Comparison of ENCODE assay signal across 8 cellular contexts in genomic region chr22:41976961-41977566, GRCh38. TPM values are rescaled to one million over a fixed set of nuclear protein-coding genes. Genes with fewer than 3 reads are reported as not detected.
DNase-seq lines count a peak whose midpoint lies in the region; TF ChIP-seq lines count a peak whose summit lies in the region.

No MANE protein-coding gene starts in this region.

- no peaks in the 10 kb centered on the region for H3K36me3 ChIP-seq in vagina

- H3K9me3 ChIP-seq in vagina: no peaks in the 10 kb centered on the region

- intact Hi-C loops in vagina (cut with DNase I): no loop called here

- H3K4me1 Mint-ChIP-seq in activated CD4-positive, alpha-beta memory T cell treated with anti-CD3 and anti-CD28 coated beads, Interleukin-2, amount 10 ng/mL, durations not matched to agents 7 days and 5 days: peaks cover 23% of the 10 kb centered on the region

- H3K27me3 ChIP-seq in vagina: peaks cover 3% of the 10 kb centered on the region

- TF ChIP-seq CTCF in GM10266 (IDR thresholded peaks at IDR 0.05; ENCODE audit: control insufficient read depth, insufficient read depth, low read depth, missing control alignments) (no peak), vagina (IDR thresholded peaks at IDR 0.05) (no peak)

- H3K4me3 ChIP-seq in vagina: peak overlapping the region; percentile 40 to 46

- H3K27ac Mint-ChIP-seq in activated CD4-positive, alpha-beta memory T cell treated with anti-CD3 and anti-CD28 coated beads, Interleukin-2, amount 10 ng/mL, durations not matched to agents 7 days and 5 days: no peak overlapping the region

- no peak for TF ChIP-seq POLR2A in vagina (IDR thresholded peaks at IDR 0.05)

- peaks cover 15% of the 10 kb centered on the region for H3K4me1 ChIP-seq in vagina

- POLR2A ChIA-PET in activated CD4-positive, alpha-beta memory T cell treated with anti-CD3 and anti-CD28 coated beads, Interleukin-2, amount 10 ng/mL, durations not matched to agents 7 days and 5 days (lab: Charles Lee): interaction anchor here (0.8 kb wide), 1 partner anchor 113 kb away, joined by 3 read pairs; the partner anchor contains the start of gene NDUFA6

- H3K27me3 Mint-ChIP-seq in activated CD4-positive, alpha-beta memory T cell treated with anti-CD3 and anti-CD28 coated beads, Interleukin-2, amount 10 ng/mL, durations not matched to agents 7 days and 5 days: peaks cover 47% of the 10 kb centered on the region

- no peak overlapping the region for H3K27ac ChIP-seq in vagina

- DNase-seq in 8988T (peak; percentile 49), GM10266 (ENCODE audit: extremely low spot score) (peak; percentile 44), left kidney (ENCODE audit: low read depth, low spot score) (peak; percentile 95), vagina (ENCODE audit: extremely low spot score in 2 of 2) (no peak), HuH-7 (ENCODE audit: low spot score) (no peak), EL (no peak), NCI-H226 (no peak)
- no peak for DNase-seq in activated CD4-positive, alpha-beta memory T cell treated with anti-CD3 and anti-CD28 coated beads, Interleukin-2, amount 10 ng/mL, durations not matched to agents 7 days and 5 days

- H3K36me3 Mint-ChIP-seq in activated CD4-positive, alpha-beta memory T cell treated with anti-CD3 and anti-CD28 coated beads, Interleukin-2, amount 10 ng/mL, durations not matched to agents 7 days and 5 days (ENCODE audit: low read depth): no peaks in the 10 kb centered on the region

- H3K4me3 Mint-ChIP-seq in activated CD4-positive, alpha-beta memory T cell treated with anti-CD3 and anti-CD28 coated beads, Interleukin-2, amount 10 ng/mL, durations not matched to agents 7 days and 5 days: peak overlapping the region; percentile 47

- CTCF ChIA-PET in activated CD4-positive, alpha-beta memory T cell treated with anti-CD3 and anti-CD28 coated beads, Interleukin-2, amount 10 ng/mL, durations not matched to agents 7 days and 5 days (lab: Charles Lee): no interaction called here

- H3K9me3 Mint-ChIP-seq in activated CD4-positive, alpha-beta memory T cell treated with anti-CD3 and anti-CD28 coated beads, Interleukin-2, amount 10 ng/mL, durations not matched to agents 7 days and 5 days: no peaks in the 10 kb centered on the region

RNA-seq across cellular contexts. Expression of gene SEPTIN3, which starts 7.8 kb away (rescaled TPM):
- total RNA-seq in activated CD4-positive, alpha-beta memory T cell treated with anti-CD3 and anti-CD28 coated beads, Interleukin-2, amount 10 ng/mL, durations not matched to agents 7 days and 5 days: 1 to 10 TPM; 2.8 to 3.2 TPM
- 1.5 TPM for total RNA-seq in vagina

RNA-seq across cellular contexts. Expression of gene WBP2NL, which starts 21.5 kb away (rescaled TPM):
- total RNA-seq in activated CD4-positive, alpha-beta memory T cell treated with anti-CD3 and anti-CD28 coated beads, Interleukin-2, amount 10 ng/mL, durations not matched to agents 7 days and 5 days: 1 to 10 TPM; 2.0 to 2.3 TPM
- total RNA-seq in vagina: 2.0 TPM

RNA-seq across cellular contexts. Expression of gene CENPM, which starts 30.1 kb away (rescaled TPM):
- total RNA-seq in activated CD4-positive, alpha-beta memory T cell treated with anti-CD3 and anti-CD28 coated beads, Interleukin-2, amount 10 ng/mL, durations not matched to agents 7 days and 5 days: 10 to 100 TPM; 71.8 to 81.2 TPM
- total RNA-seq in vagina: not detected

RNA-seq across cellular contexts. Expression of gene TNFRSF13C, which starts 50.5 kb away (rescaled TPM):
- 1 to 10 TPM; 2.3 to 2.6 TPM for total RNA-seq in activated CD4-positive, alpha-beta memory T cell treated with anti-CD3 and anti-CD28 coated beads, Interleukin-2, amount 10 ng/mL, durations not matched to agents 7 days and 5 days
- total RNA-seq in vagina: not detected

Comparison
In these comparisons a context has a peak if more than half of its experiments do, and no peak if none do; other contexts are left out.
1. DNase-seq: peak in 8988T (single experiment), GM10266 (single experiment) and left kidney (single experiment); none in activated CD4-positive, alpha-beta memory T cell treated with anti-CD3 and anti-CD28 coated beads, Interleukin-2, amount 10 ng/mL, durations not matched to agents 7 days and 5 days (single experiment), vagina (0 of 2), HuH-7 (single experiment), EL (single experiment) and NCI-H226 (single experiment).